ENCODE assay signal across 8 cellular contexts in the genomic region with DNA sequence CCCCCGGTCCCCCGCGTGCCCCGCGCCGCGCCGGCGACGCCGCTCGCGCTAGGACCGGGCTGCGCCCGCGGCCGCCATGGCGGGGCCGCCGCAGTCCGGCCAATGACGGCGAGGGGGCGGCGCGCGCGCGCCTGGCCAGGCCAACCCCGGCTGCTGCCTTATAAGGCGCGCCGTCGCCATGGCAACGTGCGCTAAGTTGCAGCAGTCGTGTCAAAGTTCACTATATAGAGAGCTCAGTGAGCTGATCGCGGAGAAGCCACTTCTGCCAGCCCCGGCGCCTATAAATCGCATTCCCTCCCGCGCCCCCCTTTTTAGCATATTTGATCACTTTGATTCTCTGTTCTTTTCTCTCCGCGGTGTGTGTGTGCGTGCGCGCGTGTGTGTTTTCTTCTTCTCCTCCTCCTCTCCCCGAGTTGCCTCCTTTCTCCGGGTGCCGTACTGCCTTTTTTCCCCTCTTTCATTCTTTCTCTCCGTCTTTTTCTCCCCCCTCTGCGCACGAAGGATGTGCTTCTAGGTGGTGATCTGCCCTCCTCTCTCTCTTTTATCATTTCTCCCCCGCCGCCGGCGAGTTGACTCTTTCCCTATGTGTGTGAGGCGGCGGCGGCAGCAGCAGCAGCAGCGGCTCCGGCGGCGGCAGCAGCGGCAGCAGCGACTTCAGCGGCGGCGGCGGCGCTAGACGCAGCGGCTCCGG. TPM values are rescaled to one million over a fixed set of nuclear protein-coding genes. Genes with fewer than 3 reads are reported as not detected.
A peak's percentile ranks its signal among the peaks of the same experiment; 100 is the strongest.
DNase-seq lines count a peak whose midpoint lies in the region; ATAC-seq and TF ChIP-seq lines count a peak whose summit lies in the region.

A gene (plus strand): TSS at position 251 of the 691 bp plus-strand sequence. CDS start 1,406 bp downstream, outside the sequence.

- DNase-seq in GM04504 (ENCODE audit: low read depth) (peak; percentile 97), HCT116 (ENCODE audit: low read depth, low spot score) (peak; percentile 94), NB4 (ENCODE audit: low read depth) (peak; percentile 98), SKM-1 treated with dmso at 0.1 percent for 144 hours (lab: John Stamatoyannopoulos, UW; ENCODE audit: unreplicated experiment) (peak; percentile 57), cerebellum (ENCODE audit: low spot score) (peak; percentile 91), islet precursor cell (peak; percentile 94), cortex of kidney (lab: John Stamatoyannopoulos, UW) (no peak)

- TF ChIP-seq CTCF in HCT116 (IDR thresholded peaks at IDR 0.05 in 2 of 3, conservative IDR thresholded peaks at IDR 0.05 in 1 of 3; ENCODE audit: borderline replicate concordance in 1 of 3, insufficient read depth in 1 of 3, low read depth in 2 of 3, low read length in 2 of 3): no peak
- TF ChIP-seq CTCF in NB4 (IDR thresholded peaks at IDR 0.05; ENCODE audit: low read depth, low read length): no peak

- H3K9ac ChIP-seq in HCT116 (ENCODE audit: low read length): peak within 1 kb of the TSS; percentile 80

- TF ChIP-seq POLR2A in HCT116 (IDR thresholded peaks at IDR 0.05; ENCODE audit: borderline replicate concordance, extremely low read depth, insufficient read depth, insufficient read length) (peak; percentile 87), NB4 (IDR thresholded peaks at IDR 0.05; ENCODE audit: extremely low read depth, insufficient read length) (peak; percentile 74)

- peak within 1 kb of the TSS; percentile 94 for H3K4me2 ChIP-seq in HCT116 (ENCODE audit: low read length)

- RAD21 ChIA-PET in HCT116 (lab: Charles Lee; ENCODE audit: low non-redundant PET in 1 of 2, low total read pairs in 2 of 2, uncharacterized antibody in 2 of 2, unreplicated experiment in 2 of 2): no interaction called here

- H3K9me2 ChIP-seq in HCT116 (ENCODE audit: insufficient read depth): no peaks in the 10 kb centered on the region

- peaks cover 88% of the 10 kb centered on the region for H3K79me2 ChIP-seq in HCT116 (ENCODE audit: insufficient read depth, low read length)

- intact Hi-C loops in HCT116 (cut with micrococcal nuclease): loop anchor here (2.0 kb wide), 1 partner anchor 58 kb away; no protein-coding TSS in a partner anchor

- BruUV-seq in HCT116 (replicated peaks; lab: Mats Ljungman, UMichigan): no TSS peak

- H3K36me3 ChIP-seq in HCT116 (ENCODE audit: control insufficient read depth in 1 of 2, insufficient read depth in 2 of 2, low read length in 2 of 2): peaks cover 7 to 21% of the 10 kb centered on the region in 2 experiments

- peaks cover 6% of the 10 kb centered on the region; the same call in 1 of the 2 replicates for H4K20me1 ChIP-seq in HCT116 (ENCODE audit: insufficient read depth)

- no peaks in the 10 kb centered on the region for H3K9me3 ChIP-seq in HCT116 (ENCODE audit: control insufficient read depth in 1 of 2, insufficient read depth in 1 of 2, low read depth in 1 of 2, low read length in 2 of 2)

- H3K4me1 ChIP-seq in HCT116 (ENCODE audit: control insufficient read depth in 1 of 2, insufficient read depth in 2 of 2, low read length in 2 of 2): peaks cover 32 to 54% of the 10 kb centered on the region in 2 experiments

- H2AFZ ChIP-seq in HCT116 (ENCODE audit: low read depth, low read length, poor library complexity, severe bottlenecking): peak within 1 kb of the TSS; percentile 40

- H3K27ac ChIP-seq in HCT116 (ENCODE audit: low read depth, low read length) (peak within 1 kb of the TSS; percentile 98), skin epidermis (peak within 1 kb of the TSS in 20 of 21 experiments; percentile 58 to 95 (median 84))

- peak within 1 kb of the TSS; percentile 71 to 86 for H3K4me3 ChIP-seq in HCT116 (replicated peaks in 1 of 2; ENCODE audit: low read depth in 1 of 2, low read length in 2 of 2)
- H3K4me3 ChIP-seq in NB4 (ENCODE audit: low read depth, low read length): peak within 1 kb of the TSS; percentile 82
- peak within 1 kb of the TSS; percentile 44 to 62 (median 52) for H3K4me3 ChIP-seq in skin epidermis

- H3K27me3 ChIP-seq in HCT116 (ENCODE audit: insufficient read depth, low read length): no peaks in the 10 kb centered on the region

- TF ChIP-seq RAD21 in HCT116 (IDR thresholded peaks at IDR 0.05; ENCODE audit: low read depth): no peak; the same call in 1 of the 2 replicates

- ATAC-seq in HCT116: peak; percentile 76

- POLR2A ChIA-PET in HCT116 (lab: Charles Lee): interaction anchor here (0.7 to 1.7 kb wide), 7 partner anchors 10 to 105 kb away, joined by 3 to 5 read pairs (median 3); no protein-coding TSS in a partner anchor

- CTCF ChIA-PET in HCT116 (lab: Charles Lee): no interaction called here

TF ChIP-seq in HCT116, 20 proteins besides CTCF, POLR2A, EP300 and RAD21:
- TF ChIP-seq EZH2 (IDR thresholded peaks at IDR 0.05): no peak
- TF ChIP-seq, protein P1, sequence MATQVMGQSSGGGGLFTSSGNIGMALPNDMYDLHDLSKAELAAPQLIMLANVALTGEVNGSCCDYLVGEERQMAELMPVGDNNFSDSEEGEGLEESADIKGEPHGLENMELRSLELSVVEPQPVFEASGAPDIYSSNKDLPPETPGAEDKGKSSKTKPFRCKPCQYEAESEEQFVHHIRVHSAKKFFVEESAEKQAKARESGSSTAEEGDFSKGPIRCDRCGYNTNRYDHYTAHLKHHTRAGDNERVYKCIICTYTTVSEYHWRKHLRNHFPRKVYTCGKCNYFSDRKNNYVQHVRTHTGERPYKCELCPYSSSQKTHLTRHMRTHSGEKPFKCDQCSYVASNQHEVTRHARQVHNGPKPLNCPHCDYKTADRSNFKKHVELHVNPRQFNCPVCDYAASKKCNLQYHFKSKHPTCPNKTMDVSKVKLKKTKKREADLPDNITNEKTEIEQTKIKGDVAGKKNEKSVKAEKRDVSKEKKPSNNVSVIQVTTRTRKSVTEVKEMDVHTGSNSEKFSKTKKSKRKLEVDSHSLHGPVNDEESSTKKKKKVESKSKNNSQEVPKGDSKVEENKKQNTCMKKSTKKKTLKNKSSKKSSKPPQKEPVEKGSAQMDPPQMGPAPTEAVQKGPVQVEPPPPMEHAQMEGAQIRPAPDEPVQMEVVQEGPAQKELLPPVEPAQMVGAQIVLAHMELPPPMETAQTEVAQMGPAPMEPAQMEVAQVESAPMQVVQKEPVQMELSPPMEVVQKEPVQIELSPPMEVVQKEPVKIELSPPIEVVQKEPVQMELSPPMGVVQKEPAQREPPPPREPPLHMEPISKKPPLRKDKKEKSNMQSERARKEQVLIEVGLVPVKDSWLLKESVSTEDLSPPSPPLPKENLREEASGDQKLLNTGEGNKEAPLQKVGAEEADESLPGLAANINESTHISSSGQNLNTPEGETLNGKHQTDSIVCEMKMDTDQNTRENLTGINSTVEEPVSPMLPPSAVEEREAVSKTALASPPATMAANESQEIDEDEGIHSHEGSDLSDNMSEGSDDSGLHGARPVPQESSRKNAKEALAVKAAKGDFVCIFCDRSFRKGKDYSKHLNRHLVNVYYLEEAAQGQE (IDR thresholded peaks at IDR 0.05; ENCODE audit: low read depth): no peak
- TF ChIP-seq EGR1 (IDR thresholded peaks at IDR 0.05; ENCODE audit: low read depth): no peak
- TF ChIP-seq POLR2AphosphoS5 (IDR thresholded peaks at IDR 0.05; ENCODE audit: low read depth, low read length): peak; percentile 97
- TF ChIP-seq SP1 (IDR thresholded peaks at IDR 0.05; ENCODE audit: low read depth): peak; percentile 67
- no peak for TF ChIP-seq ELF1 (IDR thresholded peaks at IDR 0.05; ENCODE audit: borderline replicate concordance, low read depth)
- TF ChIP-seq ZFX (IDR thresholded peaks at IDR 0.05): no peak
- TF ChIP-seq, protein P2, sequence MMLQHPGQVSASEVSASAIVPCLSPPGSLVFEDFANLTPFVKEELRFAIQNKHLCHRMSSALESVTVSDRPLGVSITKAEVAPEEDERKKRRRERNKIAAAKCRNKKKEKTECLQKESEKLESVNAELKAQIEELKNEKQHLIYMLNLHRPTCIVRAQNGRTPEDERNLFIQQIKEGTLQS (IDR thresholded peaks at IDR 0.05): no peak
- no peak for TF ChIP-seq FOSL1 (IDR thresholded peaks at IDR 0.05; ENCODE audit: low read depth)
- TF ChIP-seq SRF (IDR thresholded peaks at IDR 0.05; ENCODE audit: low read depth): peak; percentile 99
- peak; percentile 51 for TF ChIP-seq TCF7L2 (IDR thresholded peaks at IDR 0.05; ENCODE audit: borderline replicate concordance, extremely low read depth, insufficient read depth, insufficient read length)
- TF ChIP-seq, protein P3, sequence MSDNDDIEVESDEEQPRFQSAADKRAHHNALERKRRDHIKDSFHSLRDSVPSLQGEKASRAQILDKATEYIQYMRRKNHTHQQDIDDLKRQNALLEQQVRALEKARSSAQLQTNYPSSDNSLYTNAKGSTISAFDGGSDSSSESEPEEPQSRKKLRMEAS (IDR thresholded peaks at IDR 0.05): peak; percentile 52; the same call in 1 of the 2 replicates
- TF ChIP-seq, protein P4, sequence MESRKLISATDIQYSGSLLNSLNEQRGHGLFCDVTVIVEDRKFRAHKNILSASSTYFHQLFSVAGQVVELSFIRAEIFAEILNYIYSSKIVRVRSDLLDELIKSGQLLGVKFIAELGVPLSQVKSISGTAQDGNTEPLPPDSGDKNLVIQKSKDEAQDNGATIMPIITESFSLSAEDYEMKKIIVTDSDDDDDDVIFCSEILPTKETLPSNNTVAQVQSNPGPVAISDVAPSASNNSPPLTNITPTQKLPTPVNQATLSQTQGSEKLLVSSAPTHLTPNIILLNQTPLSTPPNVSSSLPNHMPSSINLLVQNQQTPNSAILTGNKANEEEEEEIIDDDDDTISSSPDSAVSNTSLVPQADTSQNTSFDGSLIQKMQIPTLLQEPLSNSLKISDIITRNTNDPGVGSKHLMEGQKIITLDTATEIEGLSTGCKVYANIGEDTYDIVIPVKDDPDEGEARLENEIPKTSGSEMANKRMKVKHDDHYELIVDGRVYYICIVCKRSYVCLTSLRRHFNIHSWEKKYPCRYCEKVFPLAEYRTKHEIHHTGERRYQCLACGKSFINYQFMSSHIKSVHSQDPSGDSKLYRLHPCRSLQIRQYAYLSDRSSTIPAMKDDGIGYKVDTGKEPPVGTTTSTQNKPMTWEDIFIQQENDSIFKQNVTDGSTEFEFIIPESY (IDR thresholded peaks at IDR 0.05; ENCODE audit: extremely low read depth, insufficient replicate concordance, low read length): no peak
- TF ChIP-seq SIN3A (IDR thresholded peaks at IDR 0.05; ENCODE audit: low read depth): peak; percentile 63
- TF ChIP-seq YY1 (IDR thresholded peaks at IDR 0.05; ENCODE audit: extremely low read depth, insufficient replicate concordance, low read depth, low read length): peak; percentile 74
- TF ChIP-seq CEBPB (IDR thresholded peaks at IDR 0.05; ENCODE audit: low read depth): no peak

RNA-seq across cellular contexts. Expression of the gene that starts here (rescaled TPM):
- 61.4 TPM for total RNA-seq in HCT116 (2021; ENCODE audit: unreplicated experiment)
- polyA plus RNA-seq in HCT116 (2012): 26.9 and 28.0 TPM in 2 replicates
- 22.8 TPM for total RNA-seq in cerebellum
